Comparison of ENCODE assay signal across 38 cellular contexts in genomic region chr21:39847877-39848276, GRCh38. TPM values are rescaled to one million over a fixed set of nuclear protein-coding genes. Genes with fewer than 3 reads are reported as not detected.
"Had no signal": no experiment of that assay in that cellular context is flagged by ENCODE, and none has a peak within 500 bp of the region (broad histone marks: within the 10 kb centered on the region; RNA-seq: fewer than 3 reads in every experiment).

No MANE protein-coding gene starts in this region.

- H3K27me3 ChIP-seq: adrenal gland, body of pancreas, brain microvascular endothelial cell, breast epithelium had no signal

- H3K36me3 ChIP-seq: adrenal gland, brain microvascular endothelial cell, breast epithelium had no signal

- H3K27me3 Mint-ChIP-seq: activated B cell treated with CpG ODN at 0.5 μM for 24 hours; activated CD4-positive, alpha-beta memory T cell treated with anti-CD3 and anti-CD28 coated beads for 36 hours; activated CD4-positive, alpha-beta T cell treated with anti-CD3 and anti-CD28 coated beads, Interleukin-2, amount 10 ng/mL, durations not matched to agents 24 days and 14 days; activated CD8-positive, alpha-beta T cell treated with anti-CD3 and anti-CD28 coated beads for 36 hours; activated naive CD8-positive, alpha-beta T cell treated with anti-CD3 and anti-CD28 coated beads for 36 hours; activated T-helper 17 cell treated with anti-CD3 and anti-CD28 coated beads, Interleukin-2, amount 50 U/mL, for 72 hours had no signal

- H3K9me3 Mint-ChIP-seq: activated CD4-positive, alpha-beta memory T cell treated with anti-CD3 and anti-CD28 coated beads for 36 hours; activated CD4-positive, alpha-beta T cell treated with anti-CD3 and anti-CD28 coated beads, Interleukin-2, amount 10 ng/mL, durations not matched to agents 24 days and 14 days; activated CD8-positive, alpha-beta T cell treated with anti-CD3 and anti-CD28 coated beads for 36 hours; activated naive CD4-positive, alpha-beta T cell treated with anti-CD3 and anti-CD28 coated beads for 36 hours; activated naive CD4-positive, alpha-beta T cell treated with anti-CD3 and anti-CD28 coated beads, Interleukin-2, amount 50 U/mL, for 72 hours; activated naive CD8-positive, alpha-beta T cell treated with anti-CD3 and anti-CD28 coated beads for 36 hours; activated T-cell treated with anti-CD3 and anti-CD28 coated beads, Interleukin-2, amount 50 U/mL, for 4 hours; activated T-cell treated with anti-CD3 and anti-CD28 coated beads, Interleukin-2, amount 50 U/mL, for 72 hours; activated T-helper 1 cell treated with anti-CD3 and anti-CD28 coated beads, Interleukin-12 subunit alpha, Interleukin-12 subunit beta, Interleukin-2, Interleukin-4 antibody, amounts not matched to agents 30 ng/mL and 10 ng/mL and 1 ng/mL, durations not matched to agents 14 hours and 24 hours and 36 hours; T-helper 1 cell treated with Interleukin-12 subunit alpha and Interleukin-12 subunit beta and Interleukin-4 antibody, amounts not matched to agents 30 μg/mL and 1 μg/mL, for 36 hours; T-helper 2 cell treated with Interferon-gamma antibody and Interleukin-4, amounts not matched to agents 5 μg/mL and 100 μg/mL, for 36 hours had no signal

- ATAC-seq: activated CD8-positive, alpha-beta T cell treated with anti-CD3 and anti-CD28 coated beads for 36 hours; activated naive CD4-positive, alpha-beta T cell treated with anti-CD3 and anti-CD28 coated beads, Interleukin-2, amount 50 U/mL, for 72 hours; activated T-cell treated with anti-CD3 and anti-CD28 coated beads, Interleukin-2, amount 50 U/mL, for 4 hours; activated T-cell treated with anti-CD3 and anti-CD28 coated beads, Interleukin-2, amount 50 U/mL, for 72 hours; activated T-helper 17 cell treated with anti-CD3 and anti-CD28 coated beads, Interleukin-2, amount 50 U/mL, for 72 hours; body of pancreas had no signal

- H3K4me3 ChIP-seq: adrenal gland, body of pancreas, breast epithelium had no signal

- H3K27ac ChIP-seq: adrenal gland, body of pancreas, brain microvascular endothelial cell, breast epithelium, VCaP had no signal

- H3K4me1 ChIP-seq: breast epithelium had no signal

- H3K4me3 Mint-ChIP-seq: activated B cell treated with CpG ODN at 0.5 μM for 24 hours; activated CD4-positive, alpha-beta memory T cell treated with anti-CD3 and anti-CD28 coated beads for 36 hours; activated CD4-positive, alpha-beta T cell treated with anti-CD3 and anti-CD28 coated beads, Interleukin-2, amount 10 ng/mL, durations not matched to agents 24 days and 14 days; activated CD8-positive, alpha-beta T cell treated with anti-CD3 and anti-CD28 coated beads for 36 hours; activated naive CD4-positive, alpha-beta T cell treated with anti-CD3 and anti-CD28 coated beads for 36 hours; activated naive CD8-positive, alpha-beta T cell treated with anti-CD3 and anti-CD28 coated beads for 36 hours; activated T-cell treated with anti-CD3 and anti-CD28 coated beads, Interleukin-2, amount 50 U/mL, for 4 hours; activated T-cell treated with anti-CD3 and anti-CD28 coated beads, Interleukin-2, amount 50 U/mL, for 72 hours; activated T-helper 1 cell treated with anti-CD3 and anti-CD28 coated beads, Interleukin-12 subunit alpha, Interleukin-12 subunit beta, Interleukin-2, Interleukin-4 antibody, amounts not matched to agents 30 ng/mL and 10 ng/mL and 1 ng/mL, durations not matched to agents 14 hours and 24 hours and 36 hours; activated T-helper 17 cell treated with anti-CD3 and anti-CD28 coated beads, Interleukin-2, amount 50 U/mL, for 72 hours; T-helper 1 cell treated with Interleukin-12 subunit alpha and Interleukin-12 subunit beta and Interleukin-4 antibody, amounts not matched to agents 30 μg/mL and 1 μg/mL, for 36 hours; T-helper 2 cell treated with Interferon-gamma antibody and Interleukin-4, amounts not matched to agents 5 μg/mL and 100 μg/mL, for 36 hours had no signal

- H3K36me3 Mint-ChIP-seq: activated CD4-positive, alpha-beta memory T cell treated with anti-CD3 and anti-CD28 coated beads for 36 hours; activated naive CD4-positive, alpha-beta T cell treated with anti-CD3 and anti-CD28 coated beads, Interleukin-2, amount 50 U/mL, for 72 hours; activated naive CD8-positive, alpha-beta T cell treated with anti-CD3 and anti-CD28 coated beads for 36 hours had no signal

- FAIRE-seq: astrocyte, TTC549 had no signal

- DNase-seq: activated B cell treated with CpG ODN at 0.5 μM for 24 hours; activated CD4-positive, alpha-beta memory T cell treated with anti-CD3 and anti-CD28 coated beads for 36 hours; activated CD4-positive, alpha-beta T cell treated with anti-CD3 and anti-CD28 coated beads for 4 hours; activated CD4-positive, alpha-beta T cell treated with anti-CD3 and anti-CD28 coated beads, Interleukin-2, amount 10 ng/mL, durations not matched to agents 24 days and 14 days; activated CD4-positive, alpha-beta T cell treated with anti-CD3 and anti-CD28 coated beads, Interleukin-2, amount 50 U/mL, for 1 hour; activated CD4-positive, alpha-beta T cell treated with anti-CD3 and anti-CD28 coated beads, Interleukin-2, amount 50 U/mL, for 4 hours; activated CD4-positive, CD25-positive, alpha-beta regulatory T cell treated with anti-CD3 and anti-CD28 coated beads, Interleukin-2, amount 50 U/mL, for 72 hours; activated CD8-positive, alpha-beta memory T cell treated with anti-CD3 and anti-CD28 coated beads, Interleukin-2, amount 50 U/mL, for 4 hours; activated CD8-positive, alpha-beta T cell treated with anti-CD3 and anti-CD28 coated beads for 36 hours; activated effector memory CD4-positive, alpha-beta T cell treated with anti-CD3 and anti-CD28 coated beads, Interleukin-2, amount 50 U/mL, for 16 hours; activated gamma-delta T cell treated with Interleukin-2 at 50 U/mL for 16 hours; activated naive CD4-positive, alpha-beta T cell; activated naive CD4-positive, alpha-beta T cell treated with anti-CD3 and anti-CD28 coated beads for 36 hours; activated naive CD4-positive, alpha-beta T cell treated with anti-CD3 and anti-CD28 coated beads, Interleukin-2, amount 50 U/mL, for 16 hours; activated naive CD8-positive, alpha-beta T cell treated with anti-CD3 and anti-CD28 coated beads for 36 hours; activated T-cell treated with anti-CD3 and anti-CD28 coated beads for 4 hours; activated T-cell treated with anti-CD3 and anti-CD28 coated beads, Interleukin-2, amount 50 U/mL, for 1 hour; activated T-cell treated with anti-CD3 and anti-CD28 coated beads, Interleukin-2, amount 50 U/mL, for 4 hours; activated T-cell treated with anti-CD3 and anti-CD28 coated beads, Interleukin-2, amount 50 U/mL, for 72 hours; adrenal gland; amniotic stem cell; aorta; body of pancreas; brain microvascular endothelial cell; central memory CD4-positive, alpha-beta T cell; T-helper 1 cell; T-helper 2 cell; T-helper 9 cell had no signal

- H3K27ac Mint-ChIP-seq: activated B cell treated with CpG ODN at 0.5 μM for 24 hours; activated CD4-positive, alpha-beta memory T cell treated with anti-CD3 and anti-CD28 coated beads for 36 hours; activated CD4-positive, alpha-beta T cell treated with anti-CD3 and anti-CD28 coated beads, Interleukin-2, amount 10 ng/mL, durations not matched to agents 24 days and 14 days; activated CD8-positive, alpha-beta T cell treated with anti-CD3 and anti-CD28 coated beads for 36 hours; activated naive CD4-positive, alpha-beta T cell treated with anti-CD3 and anti-CD28 coated beads for 36 hours; activated naive CD4-positive, alpha-beta T cell treated with anti-CD3 and anti-CD28 coated beads, Interleukin-2, amount 50 U/mL, for 72 hours; activated naive CD8-positive, alpha-beta T cell treated with anti-CD3 and anti-CD28 coated beads for 36 hours; activated T-cell treated with anti-CD3 and anti-CD28 coated beads, Interleukin-2, amount 50 U/mL, for 72 hours; activated T-helper 1 cell treated with anti-CD3 and anti-CD28 coated beads, Interleukin-12 subunit alpha, Interleukin-12 subunit beta, Interleukin-2, Interleukin-4 antibody, amounts not matched to agents 30 ng/mL and 10 ng/mL and 1 ng/mL, durations not matched to agents 14 hours and 24 hours and 36 hours; activated T-helper 17 cell treated with anti-CD3 and anti-CD28 coated beads, Interleukin-2, amount 50 U/mL, for 72 hours; T-helper 1 cell treated with Interleukin-12 subunit alpha and Interleukin-12 subunit beta and Interleukin-4 antibody, amounts not matched to agents 30 μg/mL and 1 μg/mL, for 36 hours; T-helper 2 cell treated with Interferon-gamma antibody and Interleukin-4, amounts not matched to agents 5 μg/mL and 100 μg/mL, for 36 hours had no signal

- H3K4me1 Mint-ChIP-seq: activated B cell treated with CpG ODN at 0.5 μM for 24 hours; activated CD4-positive, alpha-beta T cell treated with anti-CD3 and anti-CD28 coated beads, Interleukin-2, amount 10 ng/mL, durations not matched to agents 24 days and 14 days; activated naive CD8-positive, alpha-beta T cell treated with anti-CD3 and anti-CD28 coated beads for 36 hours; activated T-helper 17 cell treated with anti-CD3 and anti-CD28 coated beads, Interleukin-2, amount 50 U/mL, for 72 hours had no signal

- H3K9me3 ChIP-seq: adrenal gland, body of pancreas, breast epithelium had no signal

RNA-seq across cellular contexts. Expression of gene PCP4, which starts 19.4 kb away (rescaled TPM):
- total RNA-seq: activated B cell treated with CpG ODN at 0.5 μM for 24 hours; activated CD4-positive, alpha-beta memory T cell treated with anti-CD3 and anti-CD28 coated beads for 36 hours; activated CD4-positive, alpha-beta T cell treated with anti-CD3 and anti-CD28 coated beads, Interleukin-2, amount 10 ng/mL, durations not matched to agents 24 days and 14 days; activated CD8-positive, alpha-beta memory T cell treated with anti-CD3 and anti-CD28 coated beads for 36 hours; activated CD8-positive, alpha-beta T cell treated with anti-CD3 and anti-CD28 coated beads for 36 hours; activated naive CD4-positive, alpha-beta T cell treated with anti-CD3 and anti-CD28 coated beads for 36 hours; activated naive CD4-positive, alpha-beta T cell treated with anti-CD3 and anti-CD28 coated beads, Interleukin-2, amount 50 U/mL, for 72 hours; activated naive CD8-positive, alpha-beta T cell treated with anti-CD3 and anti-CD28 coated beads for 36 hours; activated T-cell treated with anti-CD3 and anti-CD28 coated beads, Interleukin-2, amount 50 U/mL, for 4 hours; activated T-cell treated with anti-CD3 and anti-CD28 coated beads, Interleukin-2, amount 50 U/mL, for 72 hours; activated T-helper 1 cell treated with anti-CD3 and anti-CD28 coated beads, Interleukin-12 subunit alpha, Interleukin-12 subunit beta, Interleukin-2, Interleukin-4 antibody, amounts not matched to agents 30 ng/mL and 10 ng/mL and 1 ng/mL, durations not matched to agents 14 hours and 24 hours and 36 hours; activated T-helper 17 cell treated with anti-CD3 and anti-CD28 coated beads, Interleukin-2, amount 50 U/mL, for 72 hours had no signal
